8 cellular contexts compared by ENCODE assay signal in the genomic region with DNA sequence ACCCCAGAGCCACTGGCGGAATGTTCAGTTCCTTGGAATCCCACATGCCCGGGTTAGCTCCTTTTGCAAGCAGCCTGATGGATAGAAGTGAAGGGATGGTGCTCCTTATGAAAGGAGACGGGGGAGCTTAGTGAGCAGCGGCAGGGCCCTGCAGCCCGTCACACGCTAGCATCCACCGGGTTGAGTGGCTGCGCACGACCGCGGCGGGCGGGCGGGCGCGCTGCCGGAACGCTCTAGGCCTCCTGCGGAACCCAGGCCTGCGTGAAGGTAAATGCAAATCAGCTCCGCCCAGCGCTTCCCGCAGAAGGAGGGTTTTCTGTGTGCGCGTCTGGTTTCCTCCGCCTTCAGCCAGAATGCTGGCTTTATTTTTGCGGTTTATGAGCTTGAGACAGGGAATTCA. TPM values are rescaled to one million over a fixed set of nuclear protein-coding genes. Genes with fewer than 3 reads are reported as not detected.
DNase-seq lines count a peak whose midpoint lies in the region; ATAC-seq and TF ChIP-seq lines count a peak whose summit lies in the region.

No MANE protein-coding gene starts in this region.

- no peak overlapping the region for H3K27ac Mint-ChIP-seq in neural progenitor cell

- peaks cover 3% of the 10 kb centered on the region for H3K4me1 Mint-ChIP-seq in neural progenitor cell

- H3K36me3 Mint-ChIP-seq in neural progenitor cell, result no peaks in the 10 kb centered on the region

- intact Hi-C loops in heart right ventricle (cut with DNase I), result loop anchor here in 3 of 10 donors (10.0 kb wide), 2 partner anchors 156 to 674 kb away; no protein-coding TSS in a partner anchor

- H3K9me3 Mint-ChIP-seq in neural progenitor cell, result no peaks in the 10 kb centered on the region

- WGBS in heart right ventricle, 2 donors, result 14 to 15% methylated on average over 27 of the region's 27 CpGs

- no peak overlapping the region for H3K9ac ChIP-seq in neural progenitor cell

- no peak overlapping the region for H3K4me3 Mint-ChIP-seq in neural progenitor cell

- peak overlapping the region; percentile 73 for H3K4me2 ChIP-seq in neural progenitor cell

- H3K4me3 ChIP-seq in choroid plexus epithelial cell (ENCODE audit: low read depth, low read length) (peak overlapping the region; percentile 48), neural progenitor cell (peak overlapping the region; percentile 32), heart right ventricle (peak overlapping the region in 1 of 10 donors; percentile 16)

- H3K27ac ChIP-seq in neural progenitor cell, result no peak overlapping the region
- no peak overlapping the region for H3K27ac ChIP-seq in heart right ventricle

- no peaks in the 10 kb centered on the region for H3F3A ChIP-seq in neural progenitor cell (ENCODE audit: low read depth)

- H3K9me3 ChIP-seq in neural progenitor cell (ENCODE audit: low read depth), result no peaks in the 10 kb centered on the region
- no peaks in the 10 kb centered on the region for H3K9me3 ChIP-seq in heart right ventricle

- DNase-seq in SW480 (ENCODE audit: low spot score), result peak; percentile 46
- peak; percentile 58 for DNase-seq in choroid plexus epithelial cell (ENCODE audit: low read depth)
- DNase-seq in neural progenitor cell (ENCODE audit: low spot score), result peak; percentile 72
- DNase-seq in heart right ventricle, result no peak

- H2AFZ ChIP-seq in neural progenitor cell (replicated peaks), result peak overlapping the region; percentile 33

- H4K20me1 ChIP-seq in neural progenitor cell (ENCODE audit: low read depth), result no peaks in the 10 kb centered on the region

- peak; percentile 58 for ATAC-seq in GM21825 (IDR thresholded peaks at IDR 0.05; ENCODE audit: unreplicated experiment)
- ATAC-seq in heart right ventricle, result no peak
- no peak for ATAC-seq in GM19455 (IDR thresholded peaks at IDR 0.05; ENCODE audit: unreplicated experiment)
- no peak for ATAC-seq in HG03457 (IDR thresholded peaks at IDR 0.05; ENCODE audit: unreplicated experiment)
- ATAC-seq in GM21423 (IDR thresholded peaks at IDR 0.05; ENCODE audit: unreplicated experiment), result no peak

- TF ChIP-seq CTCF in choroid plexus epithelial cell (conservative IDR thresholded peaks at IDR 0.05; ENCODE audit: low read depth, low read length) (no peak), neural progenitor cell (IDR thresholded peaks at IDR 0.05) (no peak), heart right ventricle (IDR thresholded peaks at IDR 0.05) (no peak)

- no peaks in the 10 kb centered on the region for H3K79me2 ChIP-seq in neural progenitor cell (ENCODE audit: low read depth)

- H3K36me3 ChIP-seq in neural progenitor cell (no peaks in the 10 kb centered on the region), heart right ventricle (no peaks in the 10 kb centered on the region)

- H3K27me3 ChIP-seq in neural progenitor cell (peaks cover 63% of the 10 kb centered on the region), heart right ventricle (peaks cover 0 to 63% (median 33%) of the 10 kb centered on the region in 7 donors)

- peaks cover 5% of the 10 kb centered on the region for H3K4me1 ChIP-seq in neural progenitor cell
- H3K4me1 ChIP-seq in heart right ventricle, result peaks cover 0 to 8% (median 0%) of the 10 kb centered on the region in 9 donors

- peaks cover 27% of the 10 kb centered on the region for H3K27me3 Mint-ChIP-seq in neural progenitor cell (ENCODE audit: insufficient read depth, low read depth)

RNA-seq across cellular contexts. Expression of a gene that starts 19.8 kb away (rescaled TPM):
- total RNA-seq in neural progenitor cell (ENCODE audit: low replicate concordance) (not detected in 2 replicates), heart right ventricle (not detected)
- polyA plus RNA-seq in heart right ventricle, result not detected

RNA-seq across cellular contexts. Expression of a gene that starts 47.4 kb away (rescaled TPM):
- total RNA-seq in neural progenitor cell (ENCODE audit: low replicate concordance) (43.4 and 79.1 TPM in 2 replicates), heart right ventricle (10 to 100 TPM; 11.6 to 17.0 (median 13.9) TPM)
- polyA plus RNA-seq in heart right ventricle, result 10 to 100 TPM; 12.4 to 20.9 TPM

Comparison
In these comparisons a context has a peak if more than half of its experiments do, and no peak if none do; other contexts are left out.
1. DNase-seq: peak in SW480 (single experiment), choroid plexus epithelial cell (single experiment) and neural progenitor cell (single experiment); none in heart right ventricle (0 of 2).